In the genomic region with DNA sequence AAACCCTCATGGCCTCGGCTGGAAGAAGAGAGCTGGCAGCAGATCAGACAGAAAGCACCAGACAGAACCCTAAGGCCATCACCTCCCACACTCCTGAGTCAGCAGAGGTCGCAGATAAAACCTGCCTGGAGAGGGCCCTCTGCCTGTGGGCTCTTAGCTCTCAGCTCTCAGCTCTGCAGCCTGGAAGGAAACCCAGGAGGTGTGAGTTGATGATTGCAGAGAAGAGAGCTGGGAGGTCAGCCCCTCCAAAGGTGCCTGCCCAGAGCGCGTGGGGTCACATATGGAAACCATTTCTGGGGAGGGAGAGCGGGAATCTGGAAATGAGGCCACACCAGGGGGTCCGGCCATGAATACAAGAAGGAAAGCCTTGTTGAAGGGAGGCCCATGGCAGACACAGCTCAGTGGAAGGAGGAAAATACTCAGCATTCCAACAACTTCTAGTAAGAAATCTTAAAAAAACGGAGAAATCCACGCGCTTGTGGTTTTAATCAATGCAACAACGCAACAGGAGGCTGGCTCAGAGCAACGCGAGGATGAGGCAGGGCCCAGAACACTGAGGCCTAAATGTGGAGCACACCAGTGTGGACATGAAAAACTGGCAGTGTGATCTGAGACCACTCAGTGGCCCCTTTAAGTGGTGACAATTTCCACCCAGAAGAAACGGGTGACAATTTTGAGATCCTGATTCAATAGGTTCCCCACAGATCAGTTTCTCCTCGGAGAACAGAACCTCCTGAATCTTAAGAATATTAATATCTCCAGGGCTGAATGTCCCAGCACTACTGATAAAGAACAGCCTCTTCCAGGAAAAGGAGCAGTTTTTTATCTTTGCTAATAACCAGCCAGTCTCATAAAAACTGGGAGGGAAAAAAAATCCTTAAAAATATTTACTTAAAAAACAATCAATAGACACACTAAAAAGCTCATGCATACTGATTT, we compare ENCODE assay signal across 10 cellular contexts. TPM values are rescaled to one million over a fixed set of nuclear protein-coding genes. Genes with fewer than 3 reads are reported as not detected.
A peak's percentile ranks its signal among the peaks of the same experiment; 100 is the strongest.
DNase-seq lines count a peak whose midpoint lies in the region; ATAC-seq lines count a peak whose summit lies in the region.
"Had no signal": no experiment of that assay in that cellular context is flagged by ENCODE, and none has a peak within 500 bp of the region (broad histone marks: within the 10 kb centered on the region; RNA-seq: fewer than 3 reads in every experiment).

No MANE protein-coding gene starts in this region.

- no peak for ATAC-seq in HG03571 (IDR thresholded peaks at IDR 0.05; ENCODE audit: unreplicated experiment)

- H3K27me3 ChIP-seq in MG63, result no peaks in the 10 kb centered on the region

- H3K9me3 ChIP-seq in MG63, result no peaks in the 10 kb centered on the region

- H3K4me3 ChIP-seq in MG63, result no peak overlapping the region

- H3K36me3 ChIP-seq in MG63, result no peaks in the 10 kb centered on the region

- DNase-seq in AG08395 (ENCODE audit: low spot score), result peak; percentile 40
- DNase-seq in MG63, result peak; percentile 82
- DNase-seq in brain pericyte (ENCODE audit: low read depth, low spot score), result peak; percentile 67
- peak; percentile 94 for DNase-seq in islet precursor cell
- no peak for DNase-seq in occipital lobe (lab: John Stamatoyannopoulos, UW)
- DNase-seq in activated T-cell treated with anti-CD3 and anti-CD28 coated beads for 4 hours, result no peak
- no peak for DNase-seq in NCI-H2107 (lab: John Stamatoyannopoulos, UW)
- DNase-seq: activated CD4-positive, alpha-beta memory T cell treated with anti-CD3 and anti-CD28 coated beads, Interleukin-2, amount 10 ng/mL, durations not matched to agents 7 days and 5 days; effector CD4-positive, alpha-beta T cell had no signal

RNA-seq across cellular contexts. Expression of a gene that starts 45.7 kb away (rescaled TPM):
- total RNA-seq in MG63 (2014; rRNA removed; shearing (Covaris generic); ENCODE audit: low replicate concordance), result 248 and 252 TPM in 2 replicates
- total RNA-seq in occipital lobe, result 23.7 TPM

Comparison
In these comparisons a context has a peak if more than half of its experiments do, and no peak if none do; other contexts are left out.
1. DNase-seq: peak in AG08395 (single experiment), MG63 (single experiment), brain pericyte (single experiment) and islet precursor cell (single experiment); none in occipital lobe (single experiment), activated T-cell treated with anti-CD3 and anti-CD28 coated beads for 4 hours (single experiment) and NCI-H2107 (single experiment).
2. RNA of a gene that starts 45.7 kb away (total RNA-seq): 248 to 252 TPM in MG63; 23.7 TPM in occipital lobe (single experiment); every median in the first group is over 10 times any median in the second.